9 cellular contexts compared by ENCODE assay signal in genomic region chr3:143975549-143976152, GRCh38. TPM values are rescaled to one million over a fixed set of nuclear protein-coding genes. Genes with fewer than 3 reads are reported as not detected.
DNase-seq lines count a peak whose midpoint lies in the region; ATAC-seq, FAIRE-seq and TF ChIP-seq lines count a peak whose summit lies in the region.
"Had no signal": no experiment of that assay in that cellular context is flagged by ENCODE, and none has a peak within 500 bp of the region (broad histone marks: within the 10 kb centered on the region; RNA-seq: fewer than 3 reads in every experiment).

No MANE protein-coding gene starts in this region.

- intact Hi-C loops in stomach (cut with DNase I; ENCODE audit: low total_unique reads), result no loop called here
- intact Hi-C loops in left ventricle myocardium superior (cut with micrococcal nuclease), result no loop called here

- no peaks in the 10 kb centered on the region for H3K36me3 Mint-ChIP-seq in astrocyte (ENCODE audit: low read depth, unreplicated experiment)
- H3K36me3 Mint-ChIP-seq: activated naive CD4-positive, alpha-beta T cell treated with anti-CD3 and anti-CD28 coated beads, Interleukin-2, amount 50 U/mL, for 24 hours had no signal

- no peaks in the 10 kb centered on the region for H3K27me3 Mint-ChIP-seq in astrocyte (ENCODE audit: low read depth, unreplicated experiment)
- H3K27me3 Mint-ChIP-seq: activated naive CD4-positive, alpha-beta T cell treated with anti-CD3 and anti-CD28 coated beads, Interleukin-2, amount 50 U/mL, for 24 hours had no signal

- H3K79me2 ChIP-seq in astrocyte (ENCODE audit: insufficient read depth, low read length), result peaks cover 67% of the 10 kb centered on the region

- TF ChIP-seq CTCF in astrocyte (IDR thresholded peaks at IDR 0.05; ENCODE audit: insufficient read depth, low read depth, low read length) (peak; percentile 46), stomach (IDR thresholded peaks at IDR 0.05) (peak in 3 of 7 experiments; percentile 38 to 56 (median 44))

- peaks cover 10% of the 10 kb centered on the region for H4K20me1 ChIP-seq in astrocyte (ENCODE audit: insufficient read depth, low read length)

- TF ChIP-seq POLR2A in stomach (IDR thresholded peaks at IDR 0.05), result no peak

- H3K9ac ChIP-seq in astrocyte (ENCODE audit: low read length), result peak overlapping the region; percentile 36

- H3K4me1 Mint-ChIP-seq in astrocyte (ENCODE audit: low read depth, unreplicated experiment), result peaks cover 15% of the 10 kb centered on the region

- DNase-seq in NCI-H2171 treated with DMSO at 0.1 percent for 48 hours (lab: John Stamatoyannopoulos, UW), result peak; percentile 3
- no peak for DNase-seq in NCI-H2171 (lab: John Stamatoyannopoulos, UW)
- DNase-seq in NCI-H146 treated with DMSO at 0.1 percent for 48 hours (lab: John Stamatoyannopoulos, UW; ENCODE audit: unreplicated experiment), result peak; percentile 50
- peak; percentile 52 for DNase-seq in astrocyte (ENCODE audit: low read depth)
- DNase-seq in left kidney (ENCODE audit: low read depth, low spot score), result peak; percentile 74
- peak; percentile 2 for DNase-seq in urothelium cell line (ENCODE audit: low spot score)
- DNase-seq in stomach, result no peak
- no peak for DNase-seq in left ventricle myocardium superior

- peak overlapping the region; percentile 39 for H3K27ac ChIP-seq in astrocyte (ENCODE audit: low read depth, low read length)
- no peak overlapping the region for H3K27ac ChIP-seq in stomach

- ATAC-seq in left ventricle myocardium superior, result no peak

- no peak overlapping the region for H2AFZ ChIP-seq in astrocyte (ENCODE audit: low read depth, low read length)

- H3K4me3 ChIP-seq in astrocyte (ENCODE audit: insufficient read depth, low read depth, low read length), result no peak overlapping the region
- H3K4me3 ChIP-seq in stomach, result peak overlapping the region in 2 of 4 donors; percentile 90 to 97

- no peaks in the 10 kb centered on the region for H3K9me3 Mint-ChIP-seq in astrocyte (ENCODE audit: unreplicated experiment)
- H3K9me3 Mint-ChIP-seq: activated naive CD4-positive, alpha-beta T cell treated with anti-CD3 and anti-CD28 coated beads, Interleukin-2, amount 50 U/mL, for 24 hours had no signal

- no peak overlapping the region for H3K27ac Mint-ChIP-seq in astrocyte (ENCODE audit: unreplicated experiment)

- WGBS in stomach, 5 donors, result 38 to 48% (median 44%) methylated on average over 3 of the region's 3 CpGs

- H3K4me3 Mint-ChIP-seq in astrocyte (ENCODE audit: unreplicated experiment), result no peak overlapping the region

- FAIRE-seq in astrocyte (lab: Jason Lieb, UNC) (no peak), urothelium cell line (lab: Jason Lieb, UNC) (no peak)

- H3K9me3 ChIP-seq in astrocyte (ENCODE audit: insufficient read depth, low read depth, low read length), result no peaks in the 10 kb centered on the region
- no peaks in the 10 kb centered on the region for H3K9me3 ChIP-seq in stomach

- peak overlapping the region; percentile 96 for H3K4me2 ChIP-seq in astrocyte (ENCODE audit: low read length)

- H3K27me3 ChIP-seq in astrocyte (ENCODE audit: insufficient read depth, low read length), result no peaks in the 10 kb centered on the region
- H3K27me3 ChIP-seq in stomach, result no peaks in the 10 kb centered on the region

- H3K4me1 ChIP-seq in astrocyte (ENCODE audit: insufficient read depth, low read length) (peaks cover 8% of the 10 kb centered on the region), stomach (peaks cover 4 to 65% (median 34%) of the 10 kb centered on the region in 4 donors)

- TF ChIP-seq EP300 in stomach (IDR thresholded peaks at IDR 0.05), result no peak

- H3K36me3 ChIP-seq in astrocyte (ENCODE audit: insufficient read depth, low read length), result no peaks in the 10 kb centered on the region
- H3K36me3 ChIP-seq in stomach, result no peaks in the 10 kb centered on the region

RNA-seq across cellular contexts. Expression of gene DIPK2A, which starts 4.0 kb away (rescaled TPM):
- 11.7 and 19.1 TPM in 2 replicates for total RNA-seq in astrocyte
- 100 to 1,000 TPM in 1 of 5 donors, 10 to 100 TPM in 4; 18.7 to 142 (median 24.3) TPM for total RNA-seq in stomach
- polyA plus RNA-seq in stomach, result 1 to 10 TPM; 3.9 to 8.5 (median 4.0) TPM
- 6.3 TPM for total RNA-seq in left ventricle myocardium superior

Comparison
In these comparisons a context has a peak if more than half of its experiments do, and no peak if none do; other contexts are left out.
1. DNase-seq: peak in NCI-H2171 treated with DMSO at 0.1 percent for 48 hours (single experiment), NCI-H146 treated with DMSO at 0.1 percent for 48 hours (single experiment), astrocyte (single experiment), left kidney (single experiment) and urothelium cell line (single experiment); none in NCI-H2171 (single experiment), stomach (single experiment) and left ventricle myocardium superior (single experiment).